13 cellular contexts compared by ENCODE assay signal in the genomic region with DNA sequence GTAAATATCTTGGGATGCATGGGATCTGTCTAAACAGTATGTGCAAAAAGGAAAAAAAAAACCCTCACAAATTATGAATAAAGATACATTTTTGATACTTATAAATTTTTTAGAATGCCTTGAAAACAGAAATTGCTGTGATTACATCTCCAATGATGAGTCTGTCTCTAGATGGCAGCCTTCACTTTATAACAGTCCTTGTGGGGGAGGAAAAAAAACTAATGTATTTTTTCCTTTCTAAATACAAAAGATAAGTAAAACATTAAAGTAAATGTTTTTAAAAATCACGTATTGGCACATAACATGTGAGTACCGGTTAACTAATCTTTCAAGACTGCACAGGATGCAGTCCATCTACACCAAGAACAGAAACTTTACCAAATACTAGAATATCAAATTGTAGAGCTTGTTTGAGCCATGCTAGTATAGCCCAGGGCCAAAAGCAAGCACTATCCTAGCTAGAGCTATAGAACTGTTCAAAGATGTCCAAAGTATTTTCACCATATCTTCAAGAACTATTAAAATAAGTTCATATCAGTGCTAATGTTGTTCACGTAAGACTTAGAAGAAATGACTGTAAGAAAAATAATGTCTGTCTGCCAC.
DNase-seq lines count a peak whose midpoint lies in the region; ATAC-seq, FAIRE-seq and TF ChIP-seq lines count a peak whose summit lies in the region.
"Had no signal": no experiment of that assay in that cellular context is flagged by ENCODE, and none has a peak within 500 bp of the region (broad histone marks: within the 10 kb centered on the region; RNA-seq: fewer than 3 reads in every experiment).

No MANE protein-coding gene starts in this region.

- H3K27ac ChIP-seq in kidney (ENCODE audit: low read depth in 2 of 2, low read length in 2 of 2) (no peak overlapping the region), gastrocnemius medialis (no peak overlapping the region)
- H3K27ac ChIP-seq: esophagus squamous epithelium, HL-60, right atrium auricular region had no signal

- H3K27me3 ChIP-seq in gastrocnemius medialis: no peaks in the 10 kb centered on the region
- H3K27me3 ChIP-seq: esophagus squamous epithelium, right atrium auricular region had no signal

- H3K9ac ChIP-seq in kidney (ENCODE audit: low read length in 2 of 2): no peak overlapping the region

- peak; percentile 80 for FAIRE-seq in kidney (lab: Jason Lieb, UNC)

- intact Hi-C loops in kidney (cut with DNase I): no loop called here
- intact Hi-C loops in gastrocnemius medialis (cut with DNase I; ENCODE audit: low total_unique reads): loop anchor here (5.0 kb wide), 1 partner anchor 207 kb away; the partner anchor contains the start of gene STAG1

- ATAC-seq in esophagus mucosa (no peak), gastrocnemius medialis (no peak)

- DNase-seq in ACHN: peak; percentile 35
- DNase-seq in HCEC 1CT: peak; percentile 39
- peak; percentile 48 for DNase-seq in astrocyte of the spinal cord (ENCODE audit: low read depth, low spot score)
- DNase-seq in kidney: no peak
- DNase-seq in NCI-H1930 (lab: John Stamatoyannopoulos, UW): no peak
- no peak for DNase-seq in gastrocnemius medialis
- no peak for DNase-seq in central memory CD4-positive, alpha-beta T cell
- DNase-seq: activated CD8-positive, alpha-beta memory T cell treated with anti-CD3 and anti-CD28 coated beads, Interleukin-2, amount 50 U/mL, for 48 hours; esophagus squamous epithelium; RPMI8226 had no signal

- H3K4me1 ChIP-seq in kidney (ENCODE audit: control insufficient read depth in 1 of 2, insufficient read depth in 1 of 2, low read depth in 1 of 2, low read length in 2 of 2) (no peaks in the 10 kb centered on the region), gastrocnemius medialis (no peaks in the 10 kb centered on the region)
- H3K4me1 ChIP-seq: esophagus squamous epithelium had no signal

- H3K9me3 ChIP-seq in kidney (ENCODE audit: control insufficient read depth in 1 of 2, low read length in 2 of 2): no peaks in the 10 kb centered on the region
- H3K9me3 ChIP-seq in gastrocnemius medialis: no peaks in the 10 kb centered on the region
- H3K9me3 ChIP-seq: esophagus squamous epithelium, right atrium auricular region had no signal

- H3K4me3 ChIP-seq in astrocyte of the spinal cord (ENCODE audit: low read depth, low read length) (no peak overlapping the region), kidney (ENCODE audit: low read length in 2 of 2) (no peak overlapping the region), gastrocnemius medialis (no peak overlapping the region)
- H3K4me3 ChIP-seq: esophagus squamous epithelium, right atrium auricular region had no signal

- no peak for TF ChIP-seq POLR2A in gastrocnemius medialis (IDR thresholded peaks at IDR 0.05)

- peak; percentile 34 for TF ChIP-seq CTCF in astrocyte of the spinal cord (IDR thresholded peaks at IDR 0.05; ENCODE audit: low read depth, low read length)
- peak; percentile 38 for TF ChIP-seq CTCF in kidney (IDR thresholded peaks at IDR 0.05; ENCODE audit: borderline replicate concordance, extremely low read depth, insufficient read depth)
- no peak for TF ChIP-seq CTCF in gastrocnemius medialis (IDR thresholded peaks at IDR 0.05 in 4 of 5, conservative IDR thresholded peaks at IDR 0.05 in 1 of 5)

- H3K36me3 ChIP-seq in kidney (ENCODE audit: control insufficient read depth in 1 of 2, insufficient read depth in 2 of 2, low read length in 2 of 2) (no peaks in the 10 kb centered on the region), gastrocnemius medialis (no peaks in the 10 kb centered on the region)
- H3K36me3 ChIP-seq: esophagus squamous epithelium, right atrium auricular region had no signal

- in situ Hi-C loops in ACHN (cut with HindIII; ENCODE audit: low pct_ligation_motif_present, low pct_unique_long_range_greater_than_20kb, low sequenced_read_pairs): no loop called here
- in situ Hi-C loops in astrocyte of the spinal cord (cut with HindIII; ENCODE audit: low sequenced_read_pairs): no loop called here
- in situ Hi-C loops in gastrocnemius medialis (cut with MboI; ENCODE audit: low sequenced_read_pairs in 4 of 4): no loop called here

Comparison
In these comparisons a context has a peak if more than half of its experiments do, and no peak if none do; other contexts are left out.
1. DNase-seq: peak in ACHN (single experiment), HCEC 1CT (single experiment) and astrocyte of the spinal cord (single experiment); none in kidney (single experiment), NCI-H1930 (0 of 2), gastrocnemius medialis (0 of 2) and central memory CD4-positive, alpha-beta T cell (single experiment).
2. CTCF ChIP-seq: peak in astrocyte of the spinal cord (single experiment) and kidney (single experiment); none in gastrocnemius medialis (0 of 5).